26 cellular contexts compared by ENCODE assay signal in genomic region chr5:77152441-77152840, GRCh38. TPM values are rescaled to one million over a fixed set of nuclear protein-coding genes. Genes with fewer than 3 reads are reported as not detected.
DNase-seq lines count a peak whose midpoint lies in the region; ATAC-seq, FAIRE-seq and TF ChIP-seq lines count a peak whose summit lies in the region.
"Had no signal": no experiment of that assay in that cellular context is flagged by ENCODE, and none has a peak within 500 bp of the region (broad histone marks: within the 10 kb centered on the region; RNA-seq: fewer than 3 reads in every experiment).

No MANE protein-coding gene starts in this region.

- no peak for TF ChIP-seq POLR2A in esophagus muscularis mucosa (IDR thresholded peaks at IDR 0.05; ENCODE audit: low read depth)

- H3K4me1 ChIP-seq in esophagus muscularis mucosa (no peaks in the 10 kb centered on the region), small intestine (ENCODE audit: control insufficient read depth in 2 of 2, insufficient read depth in 1 of 2, low read depth in 1 of 2, low read length in 1 of 2) (no peaks in the 10 kb centered on the region)
- H3K4me1 ChIP-seq in CD8-positive, alpha-beta T cell (ENCODE audit: insufficient read depth, low read length), result peaks cover 25% of the 10 kb centered on the region
- H3K4me1 ChIP-seq: BE2C had no signal

- H3K27me3 ChIP-seq in WERI-Rb-1 (ENCODE audit: insufficient read depth, low read depth, severe bottlenecking) (no peaks in the 10 kb centered on the region), esophagus muscularis mucosa (no peaks in the 10 kb centered on the region), small intestine (ENCODE audit: control insufficient read depth in 2 of 2, insufficient read depth in 2 of 2, low read length in 2 of 2) (no peaks in the 10 kb centered on the region)
- no peaks in the 10 kb centered on the region for H3K27me3 ChIP-seq in CD8-positive, alpha-beta T cell (ENCODE audit: insufficient read depth, low read length)
- H3K27me3 ChIP-seq: BE2C; BLaER1 treated with 17β-estradiol and CSF1 and Interleukin-3, amounts not matched to agents 10 nM and 100 nM had no signal

- TF ChIP-seq CTCF in WERI-Rb-1 (IDR thresholded peaks at IDR 0.05; ENCODE audit: low read depth, low read length), result no peak
- no peak for TF ChIP-seq CTCF in esophagus muscularis mucosa (IDR thresholded peaks at IDR 0.05)
- no peak for TF ChIP-seq CTCF in retinal pigment epithelial cell (conservative IDR thresholded peaks at IDR 0.05; ENCODE audit: low read depth, low read length)
- no peak for TF ChIP-seq CTCF in nephron progenitor cell (IDR thresholded peaks at IDR 0.05)
- TF ChIP-seq CTCF in CD8-positive, alpha-beta T cell (IDR thresholded peaks at IDR 0.05), result no peak

- H3K36me3 ChIP-seq in WERI-Rb-1 (no peaks in the 10 kb centered on the region), esophagus muscularis mucosa (no peaks in the 10 kb centered on the region), small intestine (ENCODE audit: control insufficient read depth in 2 of 2, insufficient read depth in 2 of 2, low read length in 2 of 2) (no peaks in the 10 kb centered on the region)
- no peaks in the 10 kb centered on the region for H3K36me3 ChIP-seq in CD8-positive, alpha-beta T cell (ENCODE audit: insufficient read depth, low read length)
- H3K36me3 ChIP-seq: BE2C; BLaER1 treated with 17β-estradiol and CSF1 and Interleukin-3, amounts not matched to agents 10 nM and 100 nM had no signal

- no peaks in the 10 kb centered on the region for H3K9me3 ChIP-seq in WERI-Rb-1 (ENCODE audit: severe bottlenecking)
- no peaks in the 10 kb centered on the region for H3K9me3 ChIP-seq in esophagus muscularis mucosa
- no peaks in the 10 kb centered on the region for H3K9me3 ChIP-seq in small intestine (ENCODE audit: control insufficient read depth, low read depth)
- H3K9me3 ChIP-seq in CD8-positive, alpha-beta T cell (ENCODE audit: low read length), result no peaks in the 10 kb centered on the region
- H3K9me3 ChIP-seq: A549; BE2C; BLaER1 treated with 17β-estradiol and CSF1 and Interleukin-3, amounts not matched to agents 10 nM and 100 nM had no signal

- H3K27ac ChIP-seq in WERI-Rb-1 (no peak overlapping the region), esophagus muscularis mucosa (replicated peaks in 1 of 4) (no peak overlapping the region), small intestine (ENCODE audit: low read depth in 1 of 2, low read length in 1 of 2) (no peak overlapping the region)
- H3K27ac ChIP-seq in CD8-positive, alpha-beta T cell (ENCODE audit: low read depth, low read length), result no peak overlapping the region
- H3K27ac ChIP-seq: A549; BLaER1 treated with 17β-estradiol and CSF1 and Interleukin-3, amounts not matched to agents 10 nM and 100 nM had no signal

- no peak for FAIRE-seq in small intestine (lab: Jason Lieb, UNC)
- FAIRE-seq: A549, GM12891, GM18507, H54 had no signal

- no peak for TF ChIP-seq EP300 in esophagus muscularis mucosa (IDR thresholded peaks at IDR 0.05)

- H3K4me1 Mint-ChIP-seq in nephron progenitor cell, result no peaks in the 10 kb centered on the region
- H3K4me1 Mint-ChIP-seq in CD8-positive, alpha-beta T cell (ENCODE audit: low read depth), result peaks cover 31% of the 10 kb centered on the region

- no peaks in the 10 kb centered on the region for H3K9me3 Mint-ChIP-seq in nephron progenitor cell
- no peaks in the 10 kb centered on the region for H3K9me3 Mint-ChIP-seq in CD8-positive, alpha-beta T cell
- H3K9me3 Mint-ChIP-seq: CD14-positive monocyte; CD4-positive, alpha-beta T cell had no signal

- intact Hi-C loops in esophagus muscularis mucosa (cut with DNase I) (no loop called here), left ventricle myocardium superior (cut with micrococcal nuclease) (no loop called here)
- intact Hi-C loops in CD8-positive, alpha-beta T cell (cut with DNase I, micrococcal nuclease), result no loop called here

- POLR2A ChIA-PET in CD8-positive, alpha-beta T cell (lab: Charles Lee), result interaction anchor here (0.6 kb wide), 1 partner anchor 15 kb away, joined by 3 read pairs; no protein-coding TSS in a partner anchor

- H3K4me3 Mint-ChIP-seq in nephron progenitor cell, result no peak overlapping the region
- H3K4me3 Mint-ChIP-seq in CD8-positive, alpha-beta T cell, result no peak overlapping the region
- H3K4me3 Mint-ChIP-seq: CD14-positive monocyte; CD4-positive, alpha-beta T cell had no signal

- 85% methylated on average over 7 of the region's 8 CpGs for WGBS in esophagus muscularis mucosa
- 87 to 91% (median 88%) methylated on average over 8 of the region's 8 CpGs for WGBS in small intestine, 3 donors

- DNase-seq in LoVo (ENCODE audit: low spot score) (peak; percentile 31), WERI-Rb-1 (peak; percentile 11), esophagus muscularis mucosa (ENCODE audit: extremely low spot score) (peak; percentile 60), retinal pigment epithelial cell (ENCODE audit: low read depth) (peak; percentile 98), nephron progenitor cell (no peak), small intestine (no peak), left ventricle myocardium superior (no peak)
- no peak for DNase-seq in CD8-positive, alpha-beta T cell
- DNase-seq: 8988T; ACHN; AML-193; BE2C; Calu3; CD4-positive, alpha-beta T cell; COR-L47; DMS53; DMS79 treated with DMSO at 0.1 percent for 48 hours; GF-D8; GOT3; HCEC 1CT had no signal

- ATAC-seq in left ventricle myocardium superior, result no peak
- ATAC-seq in CD8-positive, alpha-beta T cell, result no peak
- ATAC-seq: A549 had no signal

- H3K27ac Mint-ChIP-seq in nephron progenitor cell, result no peak overlapping the region
- no peak overlapping the region for H3K27ac Mint-ChIP-seq in CD8-positive, alpha-beta T cell
- H3K27ac Mint-ChIP-seq: CD14-positive monocyte; CD4-positive, alpha-beta T cell had no signal

- H3K36me3 Mint-ChIP-seq in nephron progenitor cell (ENCODE audit: low read depth), result peaks cover 9% of the 10 kb centered on the region
- no peaks in the 10 kb centered on the region for H3K36me3 Mint-ChIP-seq in CD8-positive, alpha-beta T cell
- H3K36me3 Mint-ChIP-seq: CD14-positive monocyte had no signal

- H3K4me3 ChIP-seq in WERI-Rb-1 (ENCODE audit: low read depth, low read length), result no peak overlapping the region
- no peak overlapping the region for H3K4me3 ChIP-seq in esophagus muscularis mucosa
- no peak overlapping the region for H3K4me3 ChIP-seq in retinal pigment epithelial cell (ENCODE audit: low read length)
- H3K4me3 ChIP-seq in small intestine (ENCODE audit: low read depth in 1 of 2, low read length in 2 of 2), result no peak overlapping the region
- no peak overlapping the region for H3K4me3 ChIP-seq in CD8-positive, alpha-beta T cell (ENCODE audit: low read depth, low read length)
- H3K4me3 ChIP-seq: A549; BLaER1 treated with 17β-estradiol and CSF1 and Interleukin-3, amounts not matched to agents 10 nM and 100 nM had no signal

- no peaks in the 10 kb centered on the region for H3K27me3 Mint-ChIP-seq in nephron progenitor cell (ENCODE audit: low read depth, poor library complexity)
- no peaks in the 10 kb centered on the region for H3K27me3 Mint-ChIP-seq in CD8-positive, alpha-beta T cell (ENCODE audit: low read depth)

- CTCF ChIA-PET in CD8-positive, alpha-beta T cell (lab: Charles Lee), result interaction anchor here (0.6 kb wide), 1 partner anchor 333 kb away, joined by 3 read pairs; no protein-coding TSS in a partner anchor

RNA-seq across cellular contexts. Expression of gene PDE8B, which starts 58.0 kb away (rescaled TPM):
- total RNA-seq in esophagus muscularis mucosa (1 to 10 TPM in 2 of 4 donors, under 1 TPM in 2; 0.83 to 7.1 (median 1.5) TPM), left ventricle myocardium superior (0.69 TPM)
- 1 to 10 TPM in 1 of 3 donors, under 1 TPM in 2; 0.22 to 1.2 (median 0.81) TPM for polyA plus RNA-seq in small intestine
- not detected for total RNA-seq in CD8-positive, alpha-beta T cell

Comparison
In these comparisons a context has a peak if more than half of its experiments do, and no peak if none do; other contexts are left out.
1. DNase-seq: peak in LoVo (single experiment), WERI-Rb-1 (single experiment), esophagus muscularis mucosa (single experiment) and retinal pigment epithelial cell (single experiment); none in nephron progenitor cell (single experiment), small intestine (single experiment), left ventricle myocardium superior (single experiment) and CD8-positive, alpha-beta T cell (0 of 7).